1 cellular context compared by ENCODE assay signal in genomic region chr7:4775281-4776159, GRCh38.
A peak's percentile ranks its signal among the peaks of the same experiment; 100 is the strongest.
TF ChIP-seq lines count a peak whose summit lies in the region.

A gene with protein sequence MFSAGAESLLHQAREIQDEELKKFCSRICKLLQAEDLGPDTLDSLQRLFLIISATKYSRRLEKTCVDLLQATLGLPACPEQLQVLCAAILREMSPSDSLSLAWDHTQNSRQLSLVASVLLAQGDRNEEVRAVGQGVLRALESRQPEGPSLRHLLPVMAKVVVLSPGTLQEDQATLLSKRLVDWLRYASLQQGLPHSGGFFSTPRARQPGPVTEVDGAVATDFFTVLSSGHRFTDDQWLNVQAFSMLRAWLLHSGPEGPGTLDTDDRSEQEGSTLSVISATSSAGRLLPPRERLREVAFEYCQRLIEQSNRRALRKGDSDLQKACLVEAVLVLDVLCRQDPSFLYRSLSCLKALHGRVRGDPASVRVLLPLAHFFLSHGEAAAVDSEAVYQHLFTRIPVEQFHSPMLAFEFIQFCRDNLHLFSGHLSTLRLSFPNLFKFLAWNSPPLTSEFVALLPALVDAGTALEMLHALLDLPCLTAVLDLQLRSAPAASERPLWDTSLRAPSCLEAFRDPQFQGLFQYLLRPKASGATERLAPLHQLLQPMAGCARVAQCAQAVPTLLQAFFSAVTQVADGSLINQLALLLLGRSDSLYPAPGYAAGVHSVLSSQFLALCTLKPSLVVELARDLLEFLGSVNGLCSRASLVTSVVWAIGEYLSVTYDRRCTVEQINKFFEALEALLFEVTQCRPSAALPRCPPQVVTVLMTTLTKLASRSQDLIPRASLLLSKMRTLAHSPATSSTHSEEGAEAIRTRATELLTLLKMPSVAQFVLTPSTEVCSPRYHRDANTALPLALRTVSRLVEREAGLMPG (plus strand): TSS chr7:4775623. CDS start chr7:4775716, 93 bp downstream.

TF ChIP-seq in HEK293, 187 proteins besides CTCF, POLR2A, EP300 and RAD21 (continued from another document and continues in another):
- TF ChIP-seq, protein P1, sequence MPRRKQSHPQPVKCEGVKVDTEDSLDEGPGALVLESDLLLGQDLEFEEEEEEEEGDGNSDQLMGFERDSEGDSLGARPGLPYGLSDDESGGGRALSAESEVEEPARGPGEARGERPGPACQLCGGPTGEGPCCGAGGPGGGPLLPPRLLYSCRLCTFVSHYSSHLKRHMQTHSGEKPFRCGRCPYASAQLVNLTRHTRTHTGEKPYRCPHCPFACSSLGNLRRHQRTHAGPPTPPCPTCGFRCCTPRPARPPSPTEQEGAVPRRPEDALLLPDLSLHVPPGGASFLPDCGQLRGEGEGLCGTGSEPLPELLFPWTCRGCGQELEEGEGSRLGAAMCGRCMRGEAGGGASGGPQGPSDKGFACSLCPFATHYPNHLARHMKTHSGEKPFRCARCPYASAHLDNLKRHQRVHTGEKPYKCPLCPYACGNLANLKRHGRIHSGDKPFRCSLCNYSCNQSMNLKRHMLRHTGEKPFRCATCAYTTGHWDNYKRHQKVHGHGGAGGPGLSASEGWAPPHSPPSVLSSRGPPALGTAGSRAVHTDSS (tag by site-specific recombination; IDR thresholded peaks at IDR 0.05) = no peak
- no peak for TF ChIP-seq OVOL3 (tag by site-specific recombination; IDR thresholded peaks at IDR 0.05)
- peak; percentile 90 for TF ChIP-seq ZBTB8A (tag by site-specific recombination; IDR thresholded peaks at IDR 0.05)
- TF ChIP-seq ZNF24 (tag by site-specific recombination; IDR thresholded peaks at IDR 0.05) = peak; percentile 83
- TF ChIP-seq ZNF146 (tag by site-specific recombination; IDR thresholded peaks at IDR 0.05) = peak; percentile 44; the same call in 1 of the 2 replicates
- TF ChIP-seq, protein P2, sequence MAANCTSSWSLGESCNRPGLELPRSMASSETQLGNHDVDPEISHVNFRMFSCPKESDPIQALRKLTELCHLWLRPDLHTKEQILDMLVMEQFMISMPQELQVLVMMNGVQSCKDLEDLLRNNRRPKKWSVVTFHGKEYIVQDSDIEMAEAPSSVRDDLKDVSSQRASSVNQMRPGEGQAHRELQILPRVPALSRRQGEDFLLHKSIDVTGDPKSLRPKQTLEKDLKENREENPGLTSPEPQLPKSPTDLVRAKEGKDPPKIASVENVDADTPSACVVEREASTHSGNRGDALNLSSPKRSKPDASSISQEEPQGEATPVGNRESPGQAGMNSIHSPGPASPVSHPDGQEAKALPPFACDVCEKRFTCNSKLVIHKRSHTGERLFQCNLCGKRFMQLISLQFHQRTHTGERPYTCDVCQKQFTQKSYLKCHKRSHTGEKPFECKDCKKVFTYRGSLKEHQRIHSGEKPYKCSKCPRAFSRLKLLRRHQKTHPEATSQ (tag by site-specific recombination; IDR thresholded peaks at IDR 0.05) = peak; percentile 30; the same call in 1 of the 2 replicates
- peak; percentile 67 for TF ChIP-seq GLIS2 (tag by site-specific recombination; IDR thresholded peaks at IDR 0.05)
- TF ChIP-seq, protein P3, sequence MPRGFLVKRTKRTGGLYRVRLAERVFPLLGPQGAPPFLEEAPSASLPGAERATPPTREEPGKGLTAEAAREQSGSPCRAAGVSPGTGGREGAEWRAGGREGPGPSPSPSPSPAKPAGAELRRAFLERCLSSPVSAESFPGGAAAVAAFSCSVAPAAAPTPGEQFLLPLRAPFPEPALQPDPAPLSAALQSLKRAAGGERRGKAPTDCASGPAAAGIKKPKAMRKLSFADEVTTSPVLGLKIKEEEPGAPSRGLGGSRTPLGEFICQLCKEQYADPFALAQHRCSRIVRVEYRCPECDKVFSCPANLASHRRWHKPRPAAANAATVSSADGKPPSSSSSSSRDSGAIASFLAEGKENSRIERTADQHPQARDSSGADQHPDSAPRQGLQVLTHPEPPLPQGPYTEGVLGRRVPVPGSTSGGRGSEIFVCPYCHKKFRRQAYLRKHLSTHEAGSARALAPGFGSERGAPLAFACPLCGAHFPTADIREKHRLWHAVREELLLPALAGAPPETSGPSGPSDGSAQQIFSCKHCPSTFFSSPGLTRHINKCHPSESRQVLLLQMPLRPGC (tag by site-specific recombination; IDR thresholded peaks at IDR 0.05) = no peak
- TF ChIP-seq ZNF585B (tag by site-specific recombination; IDR thresholded peaks at IDR 0.05) = no peak
- TF ChIP-seq, protein P4, sequence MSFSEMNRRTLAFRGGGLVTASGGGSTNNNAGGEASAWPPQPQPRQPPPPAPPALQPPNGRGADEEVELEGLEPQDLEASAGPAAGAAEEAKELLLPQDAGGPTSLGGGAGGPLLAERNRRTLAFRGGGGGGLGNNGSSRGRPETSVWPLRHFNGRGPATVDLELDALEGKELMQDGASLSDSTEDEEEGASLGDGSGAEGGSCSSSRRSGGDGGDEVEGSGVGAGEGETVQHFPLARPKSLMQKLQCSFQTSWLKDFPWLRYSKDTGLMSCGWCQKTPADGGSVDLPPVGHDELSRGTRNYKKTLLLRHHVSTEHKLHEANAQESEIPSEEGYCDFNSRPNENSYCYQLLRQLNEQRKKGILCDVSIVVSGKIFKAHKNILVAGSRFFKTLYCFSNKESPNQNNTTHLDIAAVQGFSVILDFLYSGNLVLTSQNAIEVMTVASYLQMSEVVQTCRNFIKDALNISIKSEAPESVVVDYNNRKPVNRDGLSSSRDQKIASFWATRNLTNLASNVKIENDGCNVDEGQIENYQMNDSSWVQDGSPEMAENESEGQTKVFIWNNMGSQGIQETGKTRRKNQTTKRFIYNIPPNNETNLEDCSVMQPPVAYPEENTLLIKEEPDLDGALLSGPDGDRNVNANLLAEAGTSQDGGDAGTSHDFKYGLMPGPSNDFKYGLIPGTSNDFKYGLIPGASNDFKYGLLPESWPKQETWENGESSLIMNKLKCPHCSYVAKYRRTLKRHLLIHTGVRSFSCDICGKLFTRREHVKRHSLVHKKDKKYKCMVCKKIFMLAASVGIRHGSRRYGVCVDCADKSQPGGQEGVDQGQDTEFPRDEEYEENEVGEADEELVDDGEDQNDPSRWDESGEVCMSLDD (tag by site-specific recombination; IDR thresholded peaks at IDR 0.05) = peak; percentile 60
- TF ChIP-seq ZNF561 (tag by site-specific recombination; IDR thresholded peaks at IDR 0.05; ENCODE audit: borderline replicate concordance) = peak; percentile 87
- peak; percentile 70 for TF ChIP-seq ZXDB (tag by site-specific recombination; IDR thresholded peaks at IDR 0.05)
- no peak for TF ChIP-seq EGR2 (tag by site-specific recombination; IDR thresholded peaks at IDR 0.05; ENCODE audit: low read depth)
- TF ChIP-seq KLF8 (tag by site-specific recombination; IDR thresholded peaks at IDR 0.05) = no peak
- no peak for TF ChIP-seq ZNF449 (tag by site-specific recombination; IDR thresholded peaks at IDR 0.05)
- TF ChIP-seq ZBTB26 (tag by site-specific recombination; optimal IDR thresholded peaks at IDR 0.05) = peak; percentile 71
- TF ChIP-seq ZNF211 (tag by site-specific recombination; IDR thresholded peaks at IDR 0.05; ENCODE audit: low read depth) = no peak
- no peak for TF ChIP-seq ZNF426 (tag by site-specific recombination; IDR thresholded peaks at IDR 0.05)
- 0 out of 2 replicates have a peak, but pooled peaks have one; percentile 19 for TF ChIP-seq KLF7 (tag by site-specific recombination; IDR thresholded peaks at IDR 0.05; ENCODE audit: borderline replicate concordance)
- TF ChIP-seq SP2 (tag by site-specific recombination; IDR thresholded peaks at IDR 0.05) = peak; percentile 86
- TF ChIP-seq ZSCAN30 (tag by site-specific recombination; IDR thresholded peaks at IDR 0.05) = 0 out of 2 replicates have a peak, but pooled peaks have one; percentile 12
- peak; percentile 95 for TF ChIP-seq ZBTB11 (tag by site-specific recombination; conservative IDR thresholded peaks at IDR 0.05; ENCODE audit: low read depth)
- TF ChIP-seq ZNF394 (tag by site-specific recombination; IDR thresholded peaks at IDR 0.05; ENCODE audit: borderline replicate concordance) = peak; percentile 51; the same call in 1 of the 2 replicates
- TF ChIP-seq KLF9 (tag by site-specific recombination; IDR thresholded peaks at IDR 0.05; ENCODE audit: low read depth) = peak; percentile 39; the same call in 1 of the 2 replicates
- peak; percentile 54 for TF ChIP-seq GLIS1 (tag by site-specific recombination; IDR thresholded peaks at IDR 0.05)
- peak; percentile 47; the same call in 1 of the 2 replicates for TF ChIP-seq SP7 (tag by site-specific recombination; IDR thresholded peaks at IDR 0.05)
- TF ChIP-seq ZBTB1 (tag by site-specific recombination; IDR thresholded peaks at IDR 0.05) = no peak
- peak; percentile 90 for TF ChIP-seq ZNF518A (tag by site-specific recombination; conservative IDR thresholded peaks at IDR 0.05; ENCODE audit: low read depth)
- TF ChIP-seq ZEB2 (tag by site-specific recombination; IDR thresholded peaks at IDR 0.05) = 0 out of 2 replicates have a peak, but pooled peaks have one; percentile 48
